ENCODE assay signal across 15 cellular contexts in the genomic region with DNA sequence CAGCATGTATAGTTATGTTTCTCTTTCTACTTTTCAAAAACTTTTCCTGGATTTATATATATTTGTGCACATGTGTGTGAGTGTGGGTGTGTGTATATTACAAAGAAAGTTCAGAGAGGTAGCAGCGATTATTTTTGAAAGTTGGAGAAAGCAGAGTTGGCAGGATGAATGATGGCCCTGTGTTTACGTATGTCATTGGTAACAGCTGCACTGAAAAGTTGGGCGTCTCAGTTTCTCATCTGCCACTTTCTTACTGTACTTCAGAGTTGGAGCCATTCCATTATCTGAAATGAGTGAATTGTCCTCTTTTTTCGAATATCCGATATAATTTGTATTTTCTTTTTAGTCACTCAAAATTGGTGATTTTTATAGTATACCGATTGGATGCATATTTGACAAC.
DNase-seq lines count a peak whose midpoint lies in the region; TF ChIP-seq lines count a peak whose summit lies in the region.
"Had no signal": no experiment of that assay in that cellular context is flagged by ENCODE, and none has a peak within 500 bp of the region (broad histone marks: within the 10 kb centered on the region; RNA-seq: fewer than 3 reads in every experiment).

No MANE protein-coding gene starts in this region.

- H3K4me3 Mint-ChIP-seq in IgD-negative memory B cell (no peak overlapping the region), progenitor cell of endocrine pancreas (ENCODE audit: low read depth) (peak overlapping the region; percentile 29)
- H3K4me3 Mint-ChIP-seq: CD4-positive, alpha-beta T cell had no signal

- no peak for TF ChIP-seq EP300 in tibial nerve (IDR thresholded peaks at IDR 0.05)

- H3K9me3 ChIP-seq in tibial nerve: peaks cover 0 to 4% (median 0%) of the 10 kb centered on the region in 4 donors

- H3K27me3 Mint-ChIP-seq in IgD-negative memory B cell: peaks cover 3% of the 10 kb centered on the region
- no peaks in the 10 kb centered on the region for H3K27me3 Mint-ChIP-seq in progenitor cell of endocrine pancreas
- H3K27me3 Mint-ChIP-seq: CD4-positive, alpha-beta T cell had no signal

- H3K4me3 ChIP-seq in tibial nerve: no peak overlapping the region

- H3K27me3 ChIP-seq in tibial nerve: no peaks in the 10 kb centered on the region

- H3K4me1 Mint-ChIP-seq in IgD-negative memory B cell (peaks cover 44 to 48% (median 47%) of the 10 kb centered on the region in 3 donors), progenitor cell of endocrine pancreas (ENCODE audit: low read depth) (peaks cover 55% of the 10 kb centered on the region)

- H3K9me3 Mint-ChIP-seq in IgD-negative memory B cell: peaks cover 6 to 35% (median 17%) of the 10 kb centered on the region in 3 donors
- no peaks in the 10 kb centered on the region for H3K9me3 Mint-ChIP-seq in progenitor cell of endocrine pancreas (ENCODE audit: low read depth)

- H3K36me3 ChIP-seq in tibial nerve: peaks cover 0 to 9% (median 0%) of the 10 kb centered on the region in 3 donors

- no peak overlapping the region for H3K27ac ChIP-seq in tibial nerve
- H3K27ac ChIP-seq: RWPE1 had no signal

- peaks cover 0 to 6% (median 2%) of the 10 kb centered on the region in 4 donors for H3K4me1 ChIP-seq in tibial nerve

- DNase-seq in left kidney (ENCODE audit: low read depth, low spot score): peak; percentile 58
- no peak for DNase-seq in progenitor cell of endocrine pancreas (ENCODE audit: low spot score, unreplicated experiment)
- no peak for DNase-seq in tibial nerve (ENCODE audit: low spot score in 2 of 2)
- DNase-seq in NCI-H2196 treated with DMSO at 0.1 percent for 48 hours (lab: John Stamatoyannopoulos, UW; ENCODE audit: unreplicated experiment): no peak
- DNase-seq in NCI-H748 (lab: John Stamatoyannopoulos, UW; ENCODE audit: unreplicated experiment): no peak
- DNase-seq: ACHN; CD4-positive, alpha-beta T cell; KG1; MM.1S; NCI-H187 treated with DMSO at 0.1 percent for 48 hours; NCI-H510A; OCI-M1 had no signal

- WGBS in tibial nerve, 2 donors: 77 to 86% methylated on average over 6 of the region's 6 CpGs

- no peak for TF ChIP-seq POLR2A in tibial nerve (IDR thresholded peaks at IDR 0.05)

- H3K27ac Mint-ChIP-seq in IgD-negative memory B cell (peak overlapping the region in 2 of 3 donors; percentile 64 to 82), progenitor cell of endocrine pancreas (peak overlapping the region; percentile 62)
- H3K27ac Mint-ChIP-seq: CD4-positive, alpha-beta T cell had no signal

- H3K36me3 Mint-ChIP-seq in IgD-negative memory B cell: peaks cover 43% of the 10 kb centered on the region
- peaks cover 15% of the 10 kb centered on the region for H3K36me3 Mint-ChIP-seq in progenitor cell of endocrine pancreas (ENCODE audit: insufficient read depth)

- TF ChIP-seq CTCF in progenitor cell of endocrine pancreas (IDR thresholded peaks at IDR 0.05; ENCODE audit: unreplicated experiment): no peak
- no peak for TF ChIP-seq CTCF in tibial nerve (IDR thresholded peaks at IDR 0.05)

TF ChIP-seq in PFSK-1, 5 proteins besides CTCF, POLR2A, EP300 and RAD21:
- TF ChIP-seq POLR2AphosphoS5 (IDR thresholded peaks at IDR 0.05; ENCODE audit: low read depth, low read length) (no peak), SIN3A (IDR thresholded peaks at IDR 0.05; ENCODE audit: borderline replicate concordance, insufficient read depth, low read length) (0 out of 2 replicates have a peak, but pooled peaks have one; percentile 47), FOXP2 (optimal IDR thresholded peaks at IDR 0.05; ENCODE audit: borderline replicate concordance, extremely low read depth, extremely low read length, insufficient read depth) (peak; percentile 20), TAF1 (IDR thresholded peaks at IDR 0.05; ENCODE audit: borderline replicate concordance, insufficient read depth, low read length) (no peak)
- TF ChIP-seq, protein P1, sequence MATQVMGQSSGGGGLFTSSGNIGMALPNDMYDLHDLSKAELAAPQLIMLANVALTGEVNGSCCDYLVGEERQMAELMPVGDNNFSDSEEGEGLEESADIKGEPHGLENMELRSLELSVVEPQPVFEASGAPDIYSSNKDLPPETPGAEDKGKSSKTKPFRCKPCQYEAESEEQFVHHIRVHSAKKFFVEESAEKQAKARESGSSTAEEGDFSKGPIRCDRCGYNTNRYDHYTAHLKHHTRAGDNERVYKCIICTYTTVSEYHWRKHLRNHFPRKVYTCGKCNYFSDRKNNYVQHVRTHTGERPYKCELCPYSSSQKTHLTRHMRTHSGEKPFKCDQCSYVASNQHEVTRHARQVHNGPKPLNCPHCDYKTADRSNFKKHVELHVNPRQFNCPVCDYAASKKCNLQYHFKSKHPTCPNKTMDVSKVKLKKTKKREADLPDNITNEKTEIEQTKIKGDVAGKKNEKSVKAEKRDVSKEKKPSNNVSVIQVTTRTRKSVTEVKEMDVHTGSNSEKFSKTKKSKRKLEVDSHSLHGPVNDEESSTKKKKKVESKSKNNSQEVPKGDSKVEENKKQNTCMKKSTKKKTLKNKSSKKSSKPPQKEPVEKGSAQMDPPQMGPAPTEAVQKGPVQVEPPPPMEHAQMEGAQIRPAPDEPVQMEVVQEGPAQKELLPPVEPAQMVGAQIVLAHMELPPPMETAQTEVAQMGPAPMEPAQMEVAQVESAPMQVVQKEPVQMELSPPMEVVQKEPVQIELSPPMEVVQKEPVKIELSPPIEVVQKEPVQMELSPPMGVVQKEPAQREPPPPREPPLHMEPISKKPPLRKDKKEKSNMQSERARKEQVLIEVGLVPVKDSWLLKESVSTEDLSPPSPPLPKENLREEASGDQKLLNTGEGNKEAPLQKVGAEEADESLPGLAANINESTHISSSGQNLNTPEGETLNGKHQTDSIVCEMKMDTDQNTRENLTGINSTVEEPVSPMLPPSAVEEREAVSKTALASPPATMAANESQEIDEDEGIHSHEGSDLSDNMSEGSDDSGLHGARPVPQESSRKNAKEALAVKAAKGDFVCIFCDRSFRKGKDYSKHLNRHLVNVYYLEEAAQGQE (IDR thresholded peaks at IDR 0.05; ENCODE audit: insufficient read depth in 1 of 2, low read depth in 2 of 2, low read length in 2 of 2): no peak
